Comparison of ENCODE assay signal across 1 cellular context in the genomic region with DNA sequence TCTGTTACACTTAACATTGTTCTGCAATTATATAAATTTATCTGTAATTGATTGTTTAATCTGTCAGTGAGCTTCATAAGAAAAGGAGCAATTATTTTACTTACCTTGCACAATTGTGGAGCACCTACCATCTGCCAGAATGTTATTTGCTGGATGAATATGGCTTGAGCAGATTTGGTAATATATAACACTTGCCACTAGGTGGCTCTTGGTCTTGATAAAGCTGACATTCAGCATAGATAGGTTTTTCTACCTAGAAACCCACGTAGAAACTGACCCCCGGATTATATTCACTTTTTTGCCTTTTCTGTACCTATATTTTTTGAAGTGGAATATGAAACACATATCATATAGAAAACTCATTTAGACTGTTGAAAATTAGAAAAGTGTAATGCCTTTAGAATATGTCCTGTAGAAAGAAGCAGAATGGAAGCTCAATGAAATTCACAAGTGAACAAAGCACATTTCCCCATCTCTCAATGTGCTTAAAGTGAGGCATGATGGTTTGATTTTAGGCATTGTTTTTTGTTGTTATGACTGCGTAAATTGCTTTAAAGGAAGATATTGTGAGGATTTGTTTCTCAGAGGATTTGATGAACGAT.
TF ChIP-seq lines count a peak whose summit lies in the region.

No MANE protein-coding gene starts in this region.

TF ChIP-seq in K562, 482 proteins besides CTCF, POLR2A, EP300 and RAD21 (continued from another document and continues in another):
- TF ChIP-seq, protein P1, sequence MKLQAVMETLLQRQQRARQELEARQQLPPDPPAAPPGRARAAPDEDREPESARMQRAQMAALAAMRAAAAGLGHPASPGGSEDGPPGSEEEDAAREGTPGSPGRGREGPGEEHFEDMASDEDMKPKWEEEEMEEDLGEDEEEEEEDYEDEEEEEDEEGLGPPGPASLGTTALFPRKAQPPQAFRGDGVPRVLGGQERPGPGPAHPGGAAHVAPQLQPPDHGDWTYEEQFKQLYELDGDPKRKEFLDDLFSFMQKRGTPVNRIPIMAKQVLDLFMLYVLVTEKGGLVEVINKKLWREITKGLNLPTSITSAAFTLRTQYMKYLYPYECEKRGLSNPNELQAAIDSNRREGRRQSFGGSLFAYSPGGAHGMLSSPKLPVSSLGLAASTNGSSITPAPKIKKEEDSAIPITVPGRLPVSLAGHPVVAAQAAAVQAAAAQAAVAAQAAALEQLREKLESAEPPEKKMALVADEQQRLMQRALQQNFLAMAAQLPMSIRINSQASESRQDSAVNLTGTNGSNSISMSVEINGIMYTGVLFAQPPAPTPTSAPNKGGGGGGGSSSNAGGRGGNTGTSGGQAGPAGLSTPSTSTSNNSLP (IDR thresholded peaks at IDR 0.05; ENCODE audit: borderline replicate concordance, low read depth, low read length) = 0 out of 2 replicates have a peak, but pooled peaks have one; percentile 49
- TF ChIP-seq KAT2B (IDR thresholded peaks at IDR 0.05; ENCODE audit: low read depth, low read length) (no peak), MAFF (IDR thresholded peaks at IDR 0.05; ENCODE audit: low read length) (peak; percentile 13; the same call in 1 of the 2 replicates), ETS2 (tag; IDR thresholded peaks at IDR 0.05; ENCODE audit: borderline replicate concordance, poor library complexity, severe bottlenecking) (no peak), XRCC3 (IDR thresholded peaks at IDR 0.05) (no peak), TAL1 (IDR thresholded peaks at IDR 0.05) (no peak), NFE2 (IDR thresholded peaks at IDR 0.05; ENCODE audit: low read depth) (no peak), ZNF668 (CRISPR knock-in tag; IDR thresholded peaks at IDR 0.05) (no peak), IFI16 (CRISPR knock-in tag; IDR thresholded peaks at IDR 0.05) (no peak), IRF2 (CRISPR knock-in tag; IDR thresholded peaks at IDR 0.05) (no peak), PHF8 (IDR thresholded peaks at IDR 0.05; ENCODE audit: borderline replicate concordance, low read length) (no peak), SMC3 (conservative IDR thresholded peaks at IDR 0.05; ENCODE audit: insufficient read depth, low read depth, low read length) (peak; percentile 32; the same call in 1 of the 2 replicates), PCBP1 (IDR thresholded peaks at IDR 0.05; ENCODE audit: low read depth, low read length, poor library complexity, severe bottlenecking) (no peak), ADNP (tag; IDR thresholded peaks at IDR 0.05) (no peak), ZNF583 (CRISPR knock-in tag; IDR thresholded peaks at IDR 0.05) (no peak), TAF1 (IDR thresholded peaks at IDR 0.05; ENCODE audit: control insufficient read depth, extremely low read depth, insufficient read depth, low read length, severe bottlenecking) (no peak), ETV6 (IDR thresholded peaks at IDR 0.05; ENCODE audit: borderline replicate concordance in 1 of 2, low read depth in 2 of 2, low read length in 1 of 2) (no peak), ETV6 (CRISPR knock-in tag; IDR thresholded peaks at IDR 0.05; ENCODE audit: borderline replicate concordance) (no peak), SMAD2 (IDR thresholded peaks at IDR 0.05; ENCODE audit: low read depth, low read length) (no peak), YBX1 (IDR thresholded peaks at IDR 0.05) (no peak), ZKSCAN8 (CRISPR knock-in tag; IDR thresholded peaks at IDR 0.05) (no peak), MAFK (IDR thresholded peaks at IDR 0.05; ENCODE audit: low read length) (0 out of 2 replicates have a peak, but pooled peaks have one; percentile 19), ZNF316 (IDR thresholded peaks at IDR 0.05) (peak; percentile 61), ZZZ3 (IDR thresholded peaks at IDR 0.05) (no peak), C11orf30 (IDR thresholded peaks at IDR 0.05; ENCODE audit: low read depth) (peak; percentile 56; the same call in 1 of the 2 replicates), ZNF124 (CRISPR knock-in tag; IDR thresholded peaks at IDR 0.05) (no peak), ILF3 (IDR thresholded peaks at IDR 0.05; ENCODE audit: borderline replicate concordance) (no peak), ZNF12 (CRISPR knock-in tag; IDR thresholded peaks at IDR 0.05) (no peak), ARID2 (IDR thresholded peaks at IDR 0.05) (no peak), SIN3A (IDR thresholded peaks at IDR 0.05; ENCODE audit: borderline replicate concordance in 2 of 2, control insufficient read depth in 1 of 2, low read depth in 2 of 2, low read length in 2 of 2) (no peak)
- TF ChIP-seq, protein P2, sequence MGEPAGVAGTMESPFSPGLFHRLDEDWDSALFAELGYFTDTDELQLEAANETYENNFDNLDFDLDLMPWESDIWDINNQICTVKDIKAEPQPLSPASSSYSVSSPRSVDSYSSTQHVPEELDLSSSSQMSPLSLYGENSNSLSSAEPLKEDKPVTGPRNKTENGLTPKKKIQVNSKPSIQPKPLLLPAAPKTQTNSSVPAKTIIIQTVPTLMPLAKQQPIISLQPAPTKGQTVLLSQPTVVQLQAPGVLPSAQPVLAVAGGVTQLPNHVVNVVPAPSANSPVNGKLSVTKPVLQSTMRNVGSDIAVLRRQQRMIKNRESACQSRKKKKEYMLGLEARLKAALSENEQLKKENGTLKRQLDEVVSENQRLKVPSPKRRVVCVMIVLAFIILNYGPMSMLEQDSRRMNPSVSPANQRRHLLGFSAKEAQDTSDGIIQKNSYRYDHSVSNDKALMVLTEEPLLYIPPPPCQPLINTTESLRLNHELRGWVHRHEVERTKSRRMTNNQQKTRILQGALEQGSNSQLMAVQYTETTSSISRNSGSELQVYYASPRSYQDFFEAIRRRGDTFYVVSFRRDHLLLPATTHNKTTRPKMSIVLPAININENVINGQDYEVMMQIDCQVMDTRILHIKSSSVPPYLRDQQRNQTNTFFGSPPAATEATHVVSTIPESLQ (CRISPR knock-in tag; IDR thresholded peaks at IDR 0.05) = no peak
- TF ChIP-seq, protein P3, sequence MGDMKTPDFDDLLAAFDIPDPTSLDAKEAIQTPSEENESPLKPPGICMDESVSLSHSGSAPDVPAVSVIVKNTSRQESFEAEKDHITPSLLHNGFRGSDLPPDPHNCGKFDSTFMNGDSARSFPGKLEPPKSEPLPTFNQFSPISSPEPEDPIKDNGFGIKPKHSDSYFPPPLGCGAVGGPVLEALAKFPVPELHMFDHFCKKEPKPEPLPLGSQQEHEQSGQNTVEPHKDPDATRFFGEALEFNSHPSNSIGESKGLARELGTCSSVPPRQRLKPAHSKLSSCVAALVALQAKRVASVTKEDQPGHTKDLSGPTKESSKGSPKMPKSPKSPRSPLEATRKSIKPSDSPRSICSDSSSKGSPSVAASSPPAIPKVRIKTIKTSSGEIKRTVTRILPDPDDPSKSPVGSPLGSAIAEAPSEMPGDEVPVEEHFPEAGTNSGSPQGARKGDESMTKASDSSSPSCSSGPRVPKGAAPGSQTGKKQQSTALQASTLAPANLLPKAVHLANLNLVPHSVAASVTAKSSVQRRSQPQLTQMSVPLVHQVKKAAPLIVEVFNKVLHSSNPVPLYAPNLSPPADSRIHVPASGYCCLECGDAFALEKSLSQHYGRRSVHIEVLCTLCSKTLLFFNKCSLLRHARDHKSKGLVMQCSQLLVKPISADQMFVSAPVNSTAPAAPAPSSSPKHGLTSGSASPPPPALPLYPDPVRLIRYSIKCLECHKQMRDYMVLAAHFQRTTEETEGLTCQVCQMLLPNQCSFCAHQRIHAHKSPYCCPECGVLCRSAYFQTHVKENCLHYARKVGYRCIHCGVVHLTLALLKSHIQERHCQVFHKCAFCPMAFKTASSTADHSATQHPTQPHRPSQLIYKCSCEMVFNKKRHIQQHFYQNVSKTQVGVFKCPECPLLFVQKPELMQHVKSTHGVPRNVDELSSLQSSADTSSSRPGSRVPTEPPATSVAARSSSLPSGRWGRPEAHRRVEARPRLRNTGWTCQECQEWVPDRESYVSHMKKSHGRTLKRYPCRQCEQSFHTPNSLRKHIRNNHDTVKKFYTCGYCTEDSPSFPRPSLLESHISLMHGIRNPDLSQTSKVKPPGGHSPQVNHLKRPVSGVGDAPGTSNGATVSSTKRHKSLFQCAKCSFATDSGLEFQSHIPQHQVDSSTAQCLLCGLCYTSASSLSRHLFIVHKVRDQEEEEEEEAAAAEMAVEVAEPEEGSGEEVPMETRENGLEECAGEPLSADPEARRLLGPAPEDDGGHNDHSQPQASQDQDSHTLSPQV (IDR thresholded peaks at IDR 0.05) = no peak
- TF ChIP-seq, protein P4, sequence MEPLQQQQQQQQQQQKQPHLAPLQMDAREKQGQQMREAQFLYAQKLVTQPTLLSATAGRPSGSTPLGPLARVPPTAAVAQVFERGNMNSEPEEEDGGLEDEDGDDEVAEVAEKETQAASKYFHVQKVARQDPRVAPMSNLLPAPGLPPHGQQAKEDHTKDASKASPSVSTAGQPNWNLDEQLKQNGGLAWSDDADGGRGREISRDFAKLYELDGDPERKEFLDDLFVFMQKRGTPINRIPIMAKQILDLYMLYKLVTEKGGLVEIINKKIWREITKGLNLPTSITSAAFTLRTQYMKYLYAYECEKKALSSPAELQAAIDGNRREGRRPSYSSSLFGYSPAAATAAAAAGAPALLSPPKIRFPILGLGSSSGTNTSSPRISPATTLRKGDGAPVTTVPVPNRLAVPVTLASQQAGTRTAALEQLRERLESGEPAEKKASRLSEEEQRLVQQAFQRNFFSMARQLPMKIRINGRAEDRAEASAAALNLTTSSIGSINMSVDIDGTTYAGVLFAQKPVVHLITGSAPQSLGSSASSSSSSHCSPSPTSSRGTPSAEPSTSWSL (CRISPR knock-in tag; IDR thresholded peaks at IDR 0.05; ENCODE audit: borderline replicate concordance) = no peak
- TF ChIP-seq, protein P5, sequence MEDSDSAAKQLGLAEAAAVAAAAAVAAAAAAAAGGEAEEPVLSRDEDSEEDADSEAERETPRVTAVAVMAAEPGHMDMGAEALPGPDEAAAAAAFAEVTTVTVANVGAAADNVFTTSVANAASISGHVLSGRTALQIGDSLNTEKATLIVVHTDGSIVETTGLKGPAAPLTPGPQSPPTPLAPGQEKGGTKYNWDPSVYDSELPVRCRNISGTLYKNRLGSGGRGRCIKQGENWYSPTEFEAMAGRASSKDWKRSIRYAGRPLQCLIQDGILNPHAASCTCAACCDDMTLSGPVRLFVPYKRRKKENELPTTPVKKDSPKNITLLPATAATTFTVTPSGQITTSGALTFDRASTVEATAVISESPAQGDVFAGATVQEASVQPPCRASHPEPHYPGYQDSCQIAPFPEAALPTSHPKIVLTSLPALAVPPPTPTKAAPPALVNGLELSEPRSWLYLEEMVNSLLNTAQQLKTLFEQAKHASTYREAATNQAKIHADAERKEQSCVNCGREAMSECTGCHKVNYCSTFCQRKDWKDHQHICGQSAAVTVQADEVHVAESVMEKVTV (CRISPR knock-in tag; IDR thresholded peaks at IDR 0.05) = peak; percentile 38; the same call in 1 of the 2 replicates
- TF ChIP-seq, protein P6, sequence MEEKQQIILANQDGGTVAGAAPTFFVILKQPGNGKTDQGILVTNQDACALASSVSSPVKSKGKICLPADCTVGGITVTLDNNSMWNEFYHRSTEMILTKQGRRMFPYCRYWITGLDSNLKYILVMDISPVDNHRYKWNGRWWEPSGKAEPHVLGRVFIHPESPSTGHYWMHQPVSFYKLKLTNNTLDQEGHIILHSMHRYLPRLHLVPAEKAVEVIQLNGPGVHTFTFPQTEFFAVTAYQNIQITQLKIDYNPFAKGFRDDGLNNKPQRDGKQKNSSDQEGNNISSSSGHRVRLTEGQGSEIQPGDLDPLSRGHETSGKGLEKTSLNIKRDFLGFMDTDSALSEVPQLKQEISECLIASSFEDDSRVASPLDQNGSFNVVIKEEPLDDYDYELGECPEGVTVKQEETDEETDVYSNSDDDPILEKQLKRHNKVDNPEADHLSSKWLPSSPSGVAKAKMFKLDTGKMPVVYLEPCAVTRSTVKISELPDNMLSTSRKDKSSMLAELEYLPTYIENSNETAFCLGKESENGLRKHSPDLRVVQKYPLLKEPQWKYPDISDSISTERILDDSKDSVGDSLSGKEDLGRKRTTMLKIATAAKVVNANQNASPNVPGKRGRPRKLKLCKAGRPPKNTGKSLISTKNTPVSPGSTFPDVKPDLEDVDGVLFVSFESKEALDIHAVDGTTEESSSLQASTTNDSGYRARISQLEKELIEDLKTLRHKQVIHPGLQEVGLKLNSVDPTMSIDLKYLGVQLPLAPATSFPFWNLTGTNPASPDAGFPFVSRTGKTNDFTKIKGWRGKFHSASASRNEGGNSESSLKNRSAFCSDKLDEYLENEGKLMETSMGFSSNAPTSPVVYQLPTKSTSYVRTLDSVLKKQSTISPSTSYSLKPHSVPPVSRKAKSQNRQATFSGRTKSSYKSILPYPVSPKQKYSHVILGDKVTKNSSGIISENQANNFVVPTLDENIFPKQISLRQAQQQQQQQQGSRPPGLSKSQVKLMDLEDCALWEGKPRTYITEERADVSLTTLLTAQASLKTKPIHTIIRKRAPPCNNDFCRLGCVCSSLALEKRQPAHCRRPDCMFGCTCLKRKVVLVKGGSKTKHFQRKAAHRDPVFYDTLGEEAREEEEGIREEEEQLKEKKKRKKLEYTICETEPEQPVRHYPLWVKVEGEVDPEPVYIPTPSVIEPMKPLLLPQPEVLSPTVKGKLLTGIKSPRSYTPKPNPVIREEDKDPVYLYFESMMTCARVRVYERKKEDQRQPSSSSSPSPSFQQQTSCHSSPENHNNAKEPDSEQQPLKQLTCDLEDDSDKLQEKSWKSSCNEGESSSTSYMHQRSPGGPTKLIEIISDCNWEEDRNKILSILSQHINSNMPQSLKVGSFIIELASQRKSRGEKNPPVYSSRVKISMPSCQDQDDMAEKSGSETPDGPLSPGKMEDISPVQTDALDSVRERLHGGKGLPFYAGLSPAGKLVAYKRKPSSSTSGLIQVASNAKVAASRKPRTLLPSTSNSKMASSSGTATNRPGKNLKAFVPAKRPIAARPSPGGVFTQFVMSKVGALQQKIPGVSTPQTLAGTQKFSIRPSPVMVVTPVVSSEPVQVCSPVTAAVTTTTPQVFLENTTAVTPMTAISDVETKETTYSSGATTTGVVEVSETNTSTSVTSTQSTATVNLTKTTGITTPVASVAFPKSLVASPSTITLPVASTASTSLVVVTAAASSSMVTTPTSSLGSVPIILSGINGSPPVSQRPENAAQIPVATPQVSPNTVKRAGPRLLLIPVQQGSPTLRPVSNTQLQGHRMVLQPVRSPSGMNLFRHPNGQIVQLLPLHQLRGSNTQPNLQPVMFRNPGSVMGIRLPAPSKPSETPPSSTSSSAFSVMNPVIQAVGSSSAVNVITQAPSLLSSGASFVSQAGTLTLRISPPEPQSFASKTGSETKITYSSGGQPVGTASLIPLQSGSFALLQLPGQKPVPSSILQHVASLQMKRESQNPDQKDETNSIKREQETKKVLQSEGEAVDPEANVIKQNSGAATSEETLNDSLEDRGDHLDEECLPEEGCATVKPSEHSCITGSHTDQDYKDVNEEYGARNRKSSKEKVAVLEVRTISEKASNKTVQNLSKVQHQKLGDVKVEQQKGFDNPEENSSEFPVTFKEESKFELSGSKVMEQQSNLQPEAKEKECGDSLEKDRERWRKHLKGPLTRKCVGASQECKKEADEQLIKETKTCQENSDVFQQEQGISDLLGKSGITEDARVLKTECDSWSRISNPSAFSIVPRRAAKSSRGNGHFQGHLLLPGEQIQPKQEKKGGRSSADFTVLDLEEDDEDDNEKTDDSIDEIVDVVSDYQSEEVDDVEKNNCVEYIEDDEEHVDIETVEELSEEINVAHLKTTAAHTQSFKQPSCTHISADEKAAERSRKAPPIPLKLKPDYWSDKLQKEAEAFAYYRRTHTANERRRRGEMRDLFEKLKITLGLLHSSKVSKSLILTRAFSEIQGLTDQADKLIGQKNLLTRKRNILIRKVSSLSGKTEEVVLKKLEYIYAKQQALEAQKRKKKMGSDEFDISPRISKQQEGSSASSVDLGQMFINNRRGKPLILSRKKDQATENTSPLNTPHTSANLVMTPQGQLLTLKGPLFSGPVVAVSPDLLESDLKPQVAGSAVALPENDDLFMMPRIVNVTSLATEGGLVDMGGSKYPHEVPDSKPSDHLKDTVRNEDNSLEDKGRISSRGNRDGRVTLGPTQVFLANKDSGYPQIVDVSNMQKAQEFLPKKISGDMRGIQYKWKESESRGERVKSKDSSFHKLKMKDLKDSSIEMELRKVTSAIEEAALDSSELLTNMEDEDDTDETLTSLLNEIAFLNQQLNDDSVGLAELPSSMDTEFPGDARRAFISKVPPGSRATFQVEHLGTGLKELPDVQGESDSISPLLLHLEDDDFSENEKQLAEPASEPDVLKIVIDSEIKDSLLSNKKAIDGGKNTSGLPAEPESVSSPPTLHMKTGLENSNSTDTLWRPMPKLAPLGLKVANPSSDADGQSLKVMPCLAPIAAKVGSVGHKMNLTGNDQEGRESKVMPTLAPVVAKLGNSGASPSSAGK (IDR thresholded peaks at IDR 0.05) = no peak
